16 cellular contexts compared by ENCODE assay signal in the genomic region with DNA sequence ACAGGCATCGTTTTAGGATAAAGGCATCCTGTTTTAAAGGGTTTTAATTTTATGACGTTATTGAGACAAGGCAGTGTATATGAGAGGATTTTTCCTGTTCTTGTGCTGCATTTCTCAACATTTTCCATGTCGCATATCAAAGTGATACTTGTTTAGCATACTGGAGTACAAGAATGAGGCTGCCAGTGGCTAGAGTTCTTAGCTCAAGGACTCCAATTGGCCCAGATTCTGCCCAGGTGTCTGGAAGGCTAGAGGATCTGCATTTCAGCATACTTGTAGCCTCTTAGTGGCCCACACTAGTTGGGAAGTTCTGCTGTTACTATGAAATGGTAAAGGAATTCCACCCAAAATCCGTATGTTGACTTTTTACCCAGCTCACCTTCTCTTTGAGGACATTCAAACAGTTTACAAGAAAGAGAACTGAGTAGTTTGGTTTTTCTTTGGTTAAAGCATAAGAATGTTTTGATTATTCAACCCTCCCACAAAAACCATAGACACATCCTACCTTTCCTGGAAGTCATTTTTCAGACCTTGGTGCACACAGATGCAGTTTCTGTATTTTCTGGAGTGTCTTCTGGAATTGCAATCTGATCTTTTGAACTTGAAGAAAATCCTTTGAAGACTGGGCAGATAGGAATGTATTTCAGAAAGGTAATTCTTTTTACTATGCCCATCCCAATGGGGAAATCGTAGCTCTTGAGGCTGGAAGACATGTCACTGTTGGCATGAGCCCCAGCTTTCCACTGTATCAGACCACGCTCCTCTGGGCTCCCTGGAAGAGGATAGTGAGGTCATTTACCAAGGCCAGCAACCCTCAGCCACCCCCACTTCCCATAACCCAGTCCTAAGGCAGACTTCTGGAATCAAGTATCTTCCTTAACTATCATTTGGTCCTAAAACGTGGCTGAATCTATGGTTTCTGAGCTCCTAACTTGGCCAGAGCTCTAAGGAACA. TPM values are rescaled to one million over a fixed set of nuclear protein-coding genes. Genes with fewer than 3 reads are reported as not detected.
A peak's percentile ranks its signal among the peaks of the same experiment; 100 is the strongest.
DNase-seq lines count a peak whose midpoint lies in the region; ATAC-seq, FAIRE-seq and TF ChIP-seq lines count a peak whose summit lies in the region.
"Had no signal": no experiment of that assay in that cellular context is flagged by ENCODE, and none has a peak within 500 bp of the region (broad histone marks: within the 10 kb centered on the region; RNA-seq: fewer than 3 reads in every experiment).

No MANE protein-coding gene starts in this region.

- no peak for FAIRE-seq in GM12891 (lab: Jason Lieb, UNC)

- in situ Hi-C loops in astrocyte of the cerebellum (cut with HindIII; ENCODE audit: low sequenced_read_pairs) = no loop called here

- no peak overlapping the region for H3K4me3 Mint-ChIP-seq in stimulated activated naive CD8-positive, alpha-beta T cell treated with anti-CD3 and anti-CD28 coated beads, Interleukin-15, Interleukin-2, amounts not matched to agents 100 ng/mL and 50 ng/mL, for 24 hours
- H3K4me3 Mint-ChIP-seq in memory B cell = no peak overlapping the region
- H3K4me3 Mint-ChIP-seq: B cell had no signal

- H3K27ac Mint-ChIP-seq in stimulated activated naive CD8-positive, alpha-beta T cell treated with anti-CD3 and anti-CD28 coated beads, Interleukin-15, Interleukin-2, amounts not matched to agents 100 ng/mL and 50 ng/mL, for 24 hours = peak overlapping the region; percentile 24
- peak overlapping the region; percentile 53 for H3K27ac Mint-ChIP-seq in memory B cell
- H3K27ac Mint-ChIP-seq: B cell had no signal

- H3K36me3 Mint-ChIP-seq in stimulated activated naive CD8-positive, alpha-beta T cell treated with anti-CD3 and anti-CD28 coated beads, Interleukin-15, Interleukin-2, amounts not matched to agents 100 ng/mL and 50 ng/mL, for 24 hours (ENCODE audit: low read depth) = peaks cover 21% of the 10 kb centered on the region
- H3K36me3 Mint-ChIP-seq in memory B cell = peaks cover 2% of the 10 kb centered on the region

- TF ChIP-seq CTCF in astrocyte of the cerebellum (IDR thresholded peaks at IDR 0.05; ENCODE audit: low read depth, low read length, missing control alignments) = no peak

- ATAC-seq in stimulated activated naive CD8-positive, alpha-beta T cell treated with anti-CD3 and anti-CD28 coated beads, Interleukin-15, Interleukin-2, amounts not matched to agents 100 U/mL and 50 U/mL, for 24 hours = no peak
- no peak for ATAC-seq in memory B cell (ENCODE audit: low read depth)

- peaks cover 14% of the 10 kb centered on the region for H3K4me1 Mint-ChIP-seq in stimulated activated naive CD8-positive, alpha-beta T cell treated with anti-CD3 and anti-CD28 coated beads, Interleukin-15, Interleukin-2, amounts not matched to agents 100 ng/mL and 50 ng/mL, for 24 hours (ENCODE audit: low read depth)
- peaks cover 2% of the 10 kb centered on the region for H3K4me1 Mint-ChIP-seq in memory B cell
- H3K4me1 Mint-ChIP-seq: B cell had no signal

- TF ChIP-seq POLR2A in GM12891 (IDR thresholded peaks at IDR 0.05; ENCODE audit: low read depth, low read length) = no peak

- no peak for DNase-seq in stimulated activated naive CD8-positive, alpha-beta T cell treated with anti-CD3 and anti-CD28 coated beads, Interleukin-15, Interleukin-2, amounts not matched to agents 100 U/mL and 50 U/mL, for 24 hours
- DNase-seq in astrocyte of the cerebellum (ENCODE audit: low read depth) = peak; percentile 26
- no peak for DNase-seq in memory B cell (ENCODE audit: low spot score in 2 of 2)
- DNase-seq in stimulated activated CD4-positive, alpha-beta T cell treated with anti-CD3 and anti-CD28 coated beads, Interleukin-4, amount 100 ng/mL, for 1 hour = no peak
- no peak for DNase-seq in stimulated activated naive CD4-positive, alpha-beta T cell (lab: John Stamatoyannopoulos, UW)
- DNase-seq in GM12891 (ENCODE audit: insufficient read length, low spot score) = no peak
- DNase-seq in T1000 (lab: John Stamatoyannopoulos, UW) = no peak
- DNase-seq: brain microvascular endothelial cell, DMS 273 treated with DMSO at 0.1 percent for 48 hours, NCI-H1694, NCI-H774, nucleus accumbens had no signal

- H3K27me3 Mint-ChIP-seq in stimulated activated naive CD8-positive, alpha-beta T cell treated with anti-CD3 and anti-CD28 coated beads, Interleukin-15, Interleukin-2, amounts not matched to agents 100 ng/mL and 50 ng/mL, for 24 hours = no peaks in the 10 kb centered on the region
- no peaks in the 10 kb centered on the region for H3K27me3 Mint-ChIP-seq in memory B cell
- H3K27me3 Mint-ChIP-seq: B cell had no signal

- no peaks in the 10 kb centered on the region for H3K9me3 Mint-ChIP-seq in stimulated activated naive CD8-positive, alpha-beta T cell treated with anti-CD3 and anti-CD28 coated beads, Interleukin-15, Interleukin-2, amounts not matched to agents 100 ng/mL and 50 ng/mL, for 24 hours
- no peaks in the 10 kb centered on the region for H3K9me3 Mint-ChIP-seq in memory B cell

- no peak overlapping the region for H3K4me3 ChIP-seq in astrocyte of the cerebellum (ENCODE audit: low read depth, low read length)
- H3K4me3 ChIP-seq: smooth muscle cell, tibial nerve had no signal

TF ChIP-seq in GM12891, 5 proteins besides CTCF, POLR2A, EP300 and RAD21:
- TF ChIP-seq POU2F2 (IDR thresholded peaks at IDR 0.05; ENCODE audit: low read depth, low read length) (no peak), PAX5 (IDR thresholded peaks at IDR 0.05; ENCODE audit: insufficient read depth, low read length, severe bottlenecking) (no peak), TAF1 (IDR thresholded peaks at IDR 0.05; ENCODE audit: low read depth, low read length) (no peak), POLR2AphosphoS5 (IDR thresholded peaks at IDR 0.05; ENCODE audit: low read depth, low read length) (no peak), SPI1 (IDR thresholded peaks at IDR 0.05; ENCODE audit: low read depth, low read length) (no peak)

RNA-seq across cellular contexts. Expression of a gene that starts 11.3 kb away (rescaled TPM):
- polyA plus RNA-seq in GM12891 (2012; ENCODE audit: low read depth, missing spikeins) = 1.3 TPM

RNA-seq across cellular contexts. Expression of a gene that starts 18.0 kb away (rescaled TPM):
- 156 TPM for polyA plus RNA-seq in GM12891 (2012; ENCODE audit: low read depth, missing spikeins)

RNA-seq across cellular contexts. Expression of a gene that starts 23.1 kb away (rescaled TPM):
- polyA plus RNA-seq in GM12891 (2012; ENCODE audit: low read depth, missing spikeins) = 3.5 TPM

RNA-seq across cellular contexts. Expression of a gene that starts 30.1 kb away (rescaled TPM):
- polyA plus RNA-seq in GM12891 (2012; ENCODE audit: low read depth, missing spikeins) = 128 TPM

RNA-seq across cellular contexts. Expression of a gene that starts 32.1 kb away (rescaled TPM):
- 9.1 TPM for polyA plus RNA-seq in GM12891 (2012; ENCODE audit: low read depth, missing spikeins)
